ENCODE assay signal across 13 cellular contexts in the genomic region with DNA sequence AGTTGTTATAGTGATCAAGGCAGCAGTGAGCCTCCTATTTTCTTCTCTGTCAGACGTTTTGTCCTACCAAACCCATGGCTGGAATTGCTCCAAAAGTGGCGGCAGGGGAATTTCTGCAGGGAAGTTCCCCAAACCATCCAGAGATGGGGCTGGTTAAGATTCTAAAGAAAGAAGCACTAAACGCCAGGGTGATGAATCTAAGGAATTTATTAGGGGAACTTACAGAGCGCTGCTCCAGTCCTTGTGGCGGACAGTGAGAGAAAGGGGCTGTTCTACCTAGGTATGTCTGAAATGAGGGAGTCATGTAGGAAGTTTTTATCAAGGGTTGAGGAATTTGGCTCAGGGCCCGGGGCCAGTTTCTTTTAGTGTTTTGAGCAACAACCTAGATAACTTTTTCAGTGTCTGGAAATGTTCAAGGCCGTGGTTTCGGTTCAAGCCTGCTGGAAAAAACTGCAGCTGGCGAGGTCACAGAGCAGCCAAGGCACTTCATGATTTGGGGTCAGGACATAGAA.
DNase-seq lines count a peak whose midpoint lies in the region; ATAC-seq and TF ChIP-seq lines count a peak whose summit lies in the region.
"Had no signal": no experiment of that assay in that cellular context is flagged by ENCODE, and none has a peak within 500 bp of the region (broad histone marks: within the 10 kb centered on the region; RNA-seq: fewer than 3 reads in every experiment).

No MANE protein-coding gene starts in this region.

- H3K4me3 ChIP-seq in cardiac fibroblast (replicated peaks in 1 of 2; ENCODE audit: low read depth in 2 of 2, low read length in 2 of 2) (peak overlapping the region; percentile 3 to 28), right lobe of liver (no peak overlapping the region), upper lobe of left lung (peak overlapping the region in 1 of 4 donors; percentile 25)

- CTCF ChIA-PET in activated CD4-positive, alpha-beta T cell treated with anti-CD3 and anti-CD28 coated beads, Interleukin-2, amount 10 ng/mL, durations not matched to agents 7 days and 5 days (lab: Charles Lee), result no interaction called here

- DNase-seq in activated CD4-positive, alpha-beta T cell treated with anti-CD3 and anti-CD28 coated beads, Interleukin-2, amount 50 U/mL, for 48 hours, result peak; percentile 11 to 23
- no peak for DNase-seq in activated CD4-positive, alpha-beta T cell treated with anti-CD3 and anti-CD28 coated beads, Interleukin-2, amount 10 ng/mL, durations not matched to agents 7 days and 5 days
- peak; percentile 87 to 98 for DNase-seq in cardiac fibroblast (ENCODE audit: low read depth in 2 of 2)
- DNase-seq in right lobe of liver, result peak in 2 of 3 donors; percentile 59 to 65
- peak in 1 of 2 donors; percentile 53 for DNase-seq in upper lobe of left lung
- no peak for DNase-seq in SHP77 treated with DMSO at 0.1 percent for 48 hours (lab: John Stamatoyannopoulos, UW)
- DNase-seq in NCI-H1105 (lab: John Stamatoyannopoulos, UW), result no peak
- DNase-seq: activated T-cell treated with anti-CD3 and anti-CD28 coated beads, Interleukin-2, amount 50 U/mL, for 48 hours; GOT3; naive B cell; NCI-H1930 had no signal

- H3K27me3 ChIP-seq in right lobe of liver (no peaks in the 10 kb centered on the region), upper lobe of left lung (no peaks in the 10 kb centered on the region)

- H3K27ac Mint-ChIP-seq in activated CD4-positive, alpha-beta T cell treated with anti-CD3 and anti-CD28 coated beads, Interleukin-2, amount 10 ng/mL, durations not matched to agents 7 days and 5 days, result no peak overlapping the region
- H3K27ac Mint-ChIP-seq: B cell had no signal

- H3K27ac ChIP-seq in right lobe of liver (peak overlapping the region in 1 of 3 donors; percentile 1), upper lobe of left lung (peak overlapping the region; percentile 4 to 54 (median 46))

- peaks cover 0 to 4% (median 2%) of the 10 kb centered on the region in 4 donors for H3K4me1 ChIP-seq in right lobe of liver
- peaks cover 0 to 6% (median 2%) of the 10 kb centered on the region in 4 donors for H3K4me1 ChIP-seq in upper lobe of left lung

- peaks cover 19% of the 10 kb centered on the region for H3K9me3 Mint-ChIP-seq in activated CD4-positive, alpha-beta T cell treated with anti-CD3 and anti-CD28 coated beads, Interleukin-2, amount 10 ng/mL, durations not matched to agents 7 days and 5 days

- ATAC-seq in right lobe of liver (peak; percentile 61 to 76 (median 68)), upper lobe of left lung (ENCODE audit: low FRiP score in 2 of 2) (peak; percentile 40 to 73), GM19397 (IDR thresholded peaks at IDR 0.05; ENCODE audit: unreplicated experiment) (no peak)

- H3K4me3 Mint-ChIP-seq in activated CD4-positive, alpha-beta T cell treated with anti-CD3 and anti-CD28 coated beads, Interleukin-2, amount 10 ng/mL, durations not matched to agents 7 days and 5 days, result no peak overlapping the region
- H3K4me3 Mint-ChIP-seq: B cell, naive B cell had no signal

- peak; percentile 8 for TF ChIP-seq CTCF in cardiac fibroblast (IDR thresholded peaks at IDR 0.05; ENCODE audit: low read depth, low read length)
- TF ChIP-seq CTCF in right lobe of liver (IDR thresholded peaks at IDR 0.05), result no peak
- TF ChIP-seq CTCF in upper lobe of left lung (IDR thresholded peaks at IDR 0.05), result no peak

- WGBS in right lobe of liver (ENCODE audit: insufficient coverage, low coverage, low lambda C conversion rate, missing lambda C conversion rate), result 24% methylated on average over 9 of the region's 9 CpGs
- 26 to 32% methylated on average over 9 of the region's 9 CpGs for WGBS in upper lobe of left lung, 2 donors

- peaks cover 32% of the 10 kb centered on the region for H3K4me1 Mint-ChIP-seq in activated CD4-positive, alpha-beta T cell treated with anti-CD3 and anti-CD28 coated beads, Interleukin-2, amount 10 ng/mL, durations not matched to agents 7 days and 5 days
- H3K4me1 Mint-ChIP-seq: B cell had no signal

- H3K9me3 ChIP-seq in right lobe of liver, result no peaks in the 10 kb centered on the region
- H3K9me3 ChIP-seq in upper lobe of left lung, result no peaks in the 10 kb centered on the region

- TF ChIP-seq POLR2A in right lobe of liver (IDR thresholded peaks at IDR 0.05), result no peak
- no peak for TF ChIP-seq POLR2A in upper lobe of left lung (IDR thresholded peaks at IDR 0.05)

- H3K36me3 Mint-ChIP-seq in activated CD4-positive, alpha-beta T cell treated with anti-CD3 and anti-CD28 coated beads, Interleukin-2, amount 10 ng/mL, durations not matched to agents 7 days and 5 days (ENCODE audit: low read depth), result peaks cover 27% of the 10 kb centered on the region
- H3K36me3 Mint-ChIP-seq: naive B cell had no signal

- POLR2A ChIA-PET in activated CD4-positive, alpha-beta T cell treated with anti-CD3 and anti-CD28 coated beads, Interleukin-2, amount 10 ng/mL, durations not matched to agents 7 days and 5 days (lab: Charles Lee), result no interaction called here

- no peaks in the 10 kb centered on the region for H3K27me3 Mint-ChIP-seq in activated CD4-positive, alpha-beta T cell treated with anti-CD3 and anti-CD28 coated beads, Interleukin-2, amount 10 ng/mL, durations not matched to agents 7 days and 5 days
- H3K27me3 Mint-ChIP-seq: B cell, naive B cell had no signal

- intact Hi-C loops in right lobe of liver (cut with DNase I), result no loop called here

- no peaks in the 10 kb centered on the region for H3K36me3 ChIP-seq in right lobe of liver
- H3K36me3 ChIP-seq in upper lobe of left lung, result no peaks in the 10 kb centered on the region

- TF ChIP-seq EP300 in upper lobe of left lung (IDR thresholded peaks at IDR 0.05), result no peak

Comparison
In these comparisons a context has a peak if more than half of its experiments do, and no peak if none do; other contexts are left out.
1. DNase-seq: peak in activated CD4-positive, alpha-beta T cell treated with anti-CD3 and anti-CD28 coated beads, Interleukin-2, amount 50 U/mL, for 48 hours (2 of 2), cardiac fibroblast (2 of 2) and right lobe of liver (2 of 3); none in activated CD4-positive, alpha-beta T cell treated with anti-CD3 and anti-CD28 coated beads, Interleukin-2, amount 10 ng/mL, durations not matched to agents 7 days and 5 days (single experiment), SHP77 treated with DMSO at 0.1 percent for 48 hours (single experiment) and NCI-H1105 (single experiment).
2. H3K4me3 ChIP-seq: peak in cardiac fibroblast (2 of 2); none in right lobe of liver (0 of 3).